ENCODE assay signal across 9 cellular contexts in genomic region chr21:41361053-41361785, GRCh38. TPM values are rescaled to one million over a fixed set of nuclear protein-coding genes. Genes with fewer than 3 reads are reported as not detected.
A peak's percentile ranks its signal among the peaks of the same experiment; 100 is the strongest.
DNase-seq lines count a peak whose midpoint lies in the region; ATAC-seq and TF ChIP-seq lines count a peak whose summit lies in the region.
"Had no signal": no experiment of that assay in that cellular context is flagged by ENCODE, and none has a peak within 500 bp of the region (broad histone marks: within the 10 kb centered on the region; RNA-seq: fewer than 3 reads in every experiment).

No MANE protein-coding gene starts in this region.

- peak overlapping the region; percentile 80 for H2AFZ ChIP-seq in GM23248

- peak overlapping the region; percentile 64 for H3K27ac ChIP-seq in GM23248
- peak overlapping the region; percentile 69 for H3K27ac ChIP-seq in colonic mucosa

- H3K4me2 ChIP-seq in GM23248 (ENCODE audit: unreplicated experiment) = peak overlapping the region; percentile 78

- H3K27ac Mint-ChIP-seq in CD14-positive monocyte (peak overlapping the region; percentile 100), nephron (peak overlapping the region in 2 of 3 experiments; percentile 15 to 35)
- H3K27ac Mint-ChIP-seq: mesothelial cell of epicardium had no signal

- H3K27me3 ChIP-seq in GM23248 (replicated peaks; ENCODE audit: insufficient read depth) (0 out of 2 replicates have a peak, but pooled peaks cover 4% of the 10 kb centered on the region), colonic mucosa (no peaks in the 10 kb centered on the region)

- ATAC-seq in HG03565 (IDR thresholded peaks at IDR 0.05; ENCODE audit: unreplicated experiment) = no peak

- H3K9me3 Mint-ChIP-seq in CD14-positive monocyte (peaks cover 0 to 1% (median 0%) of the 10 kb centered on the region in 7 donors), nephron (no peaks in the 10 kb centered on the region)
- H3K9me3 Mint-ChIP-seq: mesothelial cell of epicardium had no signal

- H3K36me3 ChIP-seq in GM23248 (ENCODE audit: low read depth) (no peaks in the 10 kb centered on the region), colonic mucosa (no peaks in the 10 kb centered on the region)

- H3K9me2 ChIP-seq in GM23248 (ENCODE audit: insufficient read depth) = no peaks in the 10 kb centered on the region

- in situ Hi-C loops in GM23248 (cut with MboI) = no loop called here

- WGBS in GM23248 (ENCODE audit: low coverage in 1 of 2, low lambda C conversion rate in 2 of 2, missing lambda C conversion rate in 2 of 2), 2 experiments = 89 to 94% methylated on average over 16 of the region's 16 CpGs

- no peaks in the 10 kb centered on the region for H4K20me1 ChIP-seq in GM23248 (ENCODE audit: insufficient read depth)

- H3K4me1 Mint-ChIP-seq in CD14-positive monocyte (peaks cover 52% of the 10 kb centered on the region), nephron (peaks cover 5% of the 10 kb centered on the region)
- H3K4me1 Mint-ChIP-seq: mesothelial cell of epicardium had no signal

- DNase-seq in CD14-positive monocyte (ENCODE audit: low spot score) (no peak), GM23248 (no peak), colonic mucosa (no peak), NCI-H82 treated with DMSO at 0.1 percent for 48 hours (lab: John Stamatoyannopoulos, UW; ENCODE audit: unreplicated experiment) (no peak), NCI-H1105 (lab: John Stamatoyannopoulos, UW) (no peak), dedifferentiated amniotic fluid mesenchymal stem cell (ENCODE audit: extremely low spot score) (no peak)

- no peak for TF ChIP-seq CTCF in CD14-positive monocyte (IDR thresholded peaks at IDR 0.05)
- TF ChIP-seq CTCF in colonic mucosa (IDR thresholded peaks at IDR 0.05) = no peak
- TF ChIP-seq CTCF in nephron (IDR thresholded peaks at IDR 0.05; ENCODE audit: unreplicated experiment in 3 of 3) = no peak

- no peaks in the 10 kb centered on the region for H3K9me3 ChIP-seq in GM23248 (ENCODE audit: low read depth)
- H3K9me3 ChIP-seq in colonic mucosa = no peaks in the 10 kb centered on the region

- H3K9ac ChIP-seq in GM23248 = peak overlapping the region; percentile 76
- peak overlapping the region; percentile 30 to 54 for H3K9ac ChIP-seq in colonic mucosa (ENCODE audit: low read depth in 2 of 2, low read length in 2 of 2)

- intact Hi-C loops in CD14-positive monocyte (cut with micrococcal nuclease) = loop anchor here in 1 of 2 donors (5.0 kb wide), 2 partner anchors 36 to 66 kb away; partner anchors contain the start of gene MX1
- intact Hi-C loops in colonic mucosa (cut with DNase I) = loop anchor here (5.0 kb wide), 1 partner anchor 79 kb away; no protein-coding TSS in a partner anchor

- H3K79me2 ChIP-seq in GM23248 (ENCODE audit: insufficient read depth) = no peaks in the 10 kb centered on the region

- H3K4me3 ChIP-seq in GM23248 = peak overlapping the region; percentile 58; the same call in 1 of the 2 replicates
- peak overlapping the region; percentile 27 for H3K4me3 ChIP-seq in colonic mucosa

- H3F3A ChIP-seq in GM23248 (ENCODE audit: insufficient read depth) = peaks cover 12% of the 10 kb centered on the region

- H3K36me3 Mint-ChIP-seq in CD14-positive monocyte (peaks cover 25 to 31% of the 10 kb centered on the region in 2 donors), nephron (ENCODE audit: low read depth) (no peaks in the 10 kb centered on the region)
- H3K36me3 Mint-ChIP-seq: mesothelial cell of epicardium had no signal

- H3K27me3 Mint-ChIP-seq in CD14-positive monocyte (ENCODE audit: low read depth in 3 of 3) = peaks cover 0 to 2% (median 1%) of the 10 kb centered on the region in 3 donors
- peaks cover 22% of the 10 kb centered on the region for H3K27me3 Mint-ChIP-seq in nephron (ENCODE audit: low read depth)

- peak overlapping the region; percentile 97 to 100 for H3K4me3 Mint-ChIP-seq in CD14-positive monocyte
- no peak overlapping the region for H3K4me3 Mint-ChIP-seq in nephron
- H3K4me3 Mint-ChIP-seq: mesothelial cell of epicardium had no signal

- H3K4me1 ChIP-seq in GM23248 (ENCODE audit: insufficient read depth) (peaks cover 14% of the 10 kb centered on the region; the same call in 1 of the 2 replicates), colonic mucosa (peaks cover 6% of the 10 kb centered on the region)

RNA-seq across cellular contexts. Expression of gene MX2, which starts 0.6 kb away (rescaled TPM):
- 10 to 100 TPM; 43.1 to 50.3 TPM for polyA plus RNA-seq in CD14-positive monocyte
- total RNA-seq in GM23248 (2014; rRNA removed; shearing (Covaris generic)) = 0.54 and 2.8 TPM in 2 replicates
- 0.46 and 0.85 TPM in 2 replicates for polyA plus RNA-seq in GM23248 (2016; fragmentation: Nextera tagmentation; extraction: Ambion mirVana)
- 1 to 10 TPM; 2.0 to 2.5 TPM for total RNA-seq in colonic mucosa

RNA-seq across cellular contexts. Expression of gene FAM3B, which starts 44.6 kb away (rescaled TPM):
- polyA plus RNA-seq in CD14-positive monocyte (under 1 TPM in 1 of 2 donors, not detected in 1; 0.15 TPM), GM23248 (2016; fragmentation: Nextera tagmentation; extraction: Ambion mirVana) (not detected in 2 replicates)
- not detected in 2 replicates for total RNA-seq in GM23248 (2014; rRNA removed; shearing (Covaris generic))
- under 1 TPM; 0.35 to 0.90 TPM for total RNA-seq in colonic mucosa

Comparison
In these comparisons a context has a peak if more than half of its experiments do, and no peak if none do; other contexts are left out.
1. H3K4me3 Mint-ChIP-seq: peak in CD14-positive monocyte (2 of 2); none in nephron (0 of 3).